In genomic region chr7:75010036-75010435, GRCh38 we compare ENCODE assay signal across 23 cellular contexts. TPM values are rescaled to one million over a fixed set of nuclear protein-coding genes. Genes with fewer than 3 reads are reported as not detected.
A peak's percentile ranks its signal among the peaks of the same experiment; 100 is the strongest.
DNase-seq lines count a peak whose midpoint lies in the region; ATAC-seq, FAIRE-seq and TF ChIP-seq lines count a peak whose summit lies in the region.
"Had no signal": no experiment of that assay in that cellular context is flagged by ENCODE, and none has a peak within 500 bp of the region (broad histone marks: within the 10 kb centered on the region; RNA-seq: fewer than 3 reads in every experiment).

No MANE protein-coding gene starts in this region.

- H3K27ac ChIP-seq in A549, result no peak overlapping the region
- H3K27ac ChIP-seq in endodermal cell (ENCODE audit: low read depth, low read length), result no peak overlapping the region
- no peak overlapping the region for H3K27ac ChIP-seq in hepatocyte
- H3K27ac ChIP-seq: BLaER1 treated with 17β-estradiol and CSF1 and Interleukin-3, amounts not matched to agents 10 nM and 100 nM; GM23248 had no signal

- H2AFZ ChIP-seq in hepatocyte, result no peak overlapping the region
- H2AFZ ChIP-seq: GM23248 had no signal

- DNase-seq in A549 (ENCODE audit: low read depth in 1 of 2, low spot score in 1 of 2) (no peak), KBM-7 (peak; percentile 67), NOMO-1 treated with dmso at 0.1 percent for 144 hours (lab: John Stamatoyannopoulos, UW; ENCODE audit: unreplicated experiment) (peak; percentile 39), endodermal cell (no peak), HuH-7 (ENCODE audit: low spot score) (no peak), hepatocyte (ENCODE audit: low spot score) (no peak), kidney glomerular epithelial cell (lab: John Stamatoyannopoulos, UW) (no peak), urothelium cell line (ENCODE audit: low spot score) (no peak)
- DNase-seq: 8988T, DND-41, GM23248, NCI-H1048, NCI-H1436 treated with DMSO at 0.1 percent for 48 hours, NCI-H2081 treated with DMSO at 0.1 percent for 48 hours, NCI-H510A treated with DMSO at 0.1 percent for 48 hours, NCI-H82, SHP77 had no signal

- no peak for TF ChIP-seq POLR2A in A549 (IDR thresholded peaks at IDR 0.05; ENCODE audit: low read length)

- H3K9me3 Mint-ChIP-seq in endodermal cell, result no peaks in the 10 kb centered on the region

- no peaks in the 10 kb centered on the region for H3K27me3 Mint-ChIP-seq in endodermal cell (ENCODE audit: insufficient read depth)

- no peak for ATAC-seq in A549
- ATAC-seq: GM12878, HepG2, SK-N-SH treated with all-trans-retinoic acid at 6 μM for 48 hours had no signal

- H4K20me1 ChIP-seq in hepatocyte (ENCODE audit: insufficient read depth, poor library complexity, severe bottlenecking), result no peaks in the 10 kb centered on the region

- in situ Hi-C loops in KBM-7 (cut with MboI; ENCODE audit: low pct_unique_long_range_greater_than_20kb, low sequenced_read_pairs), result no loop called here

- H3K4me3 ChIP-seq in A549, result no peak overlapping the region
- no peak overlapping the region for H3K4me3 ChIP-seq in endodermal cell (ENCODE audit: low read length)
- no peak overlapping the region for H3K4me3 ChIP-seq in hepatocyte
- H3K4me3 ChIP-seq: BLaER1 treated with 17β-estradiol and CSF1 and Interleukin-3, amounts not matched to agents 10 nM and 100 nM; GM12878; GM23248 had no signal

- no peak for TF ChIP-seq EP300 in A549 (IDR thresholded peaks at IDR 0.05)

- POLR2A ChIA-PET in A549 (lab: Yijun Ruan, JAX), result no interaction called here

- no peak overlapping the region for H3K9ac ChIP-seq in endodermal cell (ENCODE audit: extremely low read depth, low read length, poor library complexity, severe bottlenecking)
- H3K9ac ChIP-seq: BLaER1 treated with 17β-estradiol and CSF1 and Interleukin-3, amounts not matched to agents 10 nM and 100 nM; GM23248 had no signal

- H3K4me1 Mint-ChIP-seq in endodermal cell, result peaks cover 12% of the 10 kb centered on the region

- H3K4me3 Mint-ChIP-seq in endodermal cell, result no peak overlapping the region

- no peak for FAIRE-seq in A549 (lab: Jason Lieb, UNC)
- no peak for FAIRE-seq in urothelium cell line (lab: Jason Lieb, UNC)
- FAIRE-seq: G401.6, GM12878, HepG2, RCC 7860 had no signal

- TF ChIP-seq CTCF in A549 (IDR thresholded peaks at IDR 0.05), result no peak
- TF ChIP-seq CTCF in endodermal cell (conservative IDR thresholded peaks at IDR 0.05), result no peak
- no peak for TF ChIP-seq CTCF in hepatocyte (IDR thresholded peaks at IDR 0.05; ENCODE audit: poor library complexity)

- no peaks in the 10 kb centered on the region for H3K9me2 ChIP-seq in hepatocyte (replicated peaks; ENCODE audit: insufficient read depth)

- H3K36me3 Mint-ChIP-seq in endodermal cell (ENCODE audit: low read depth), result peaks cover 58% of the 10 kb centered on the region

- no peaks in the 10 kb centered on the region for H3K27me3 ChIP-seq in endodermal cell (ENCODE audit: control insufficient read depth, insufficient read depth, low read length, poor library complexity, severe bottlenecking)
- H3K27me3 ChIP-seq in hepatocyte, result no peaks in the 10 kb centered on the region
- H3K27me3 ChIP-seq: BLaER1 treated with 17β-estradiol and CSF1 and Interleukin-3, amounts not matched to agents 10 nM and 100 nM had no signal

- peak overlapping the region; percentile 88 for H3K27ac Mint-ChIP-seq in endodermal cell

- CTCF ChIA-PET in A549 (lab: Yijun Ruan, JAX), result no interaction called here

- H3K79me2 ChIP-seq in hepatocyte, result peaks cover 5% of the 10 kb centered on the region

- H3K9me3 ChIP-seq in A549 (no peaks in the 10 kb centered on the region), endodermal cell (ENCODE audit: control insufficient read depth, low read length) (no peaks in the 10 kb centered on the region), hepatocyte (ENCODE audit: low read depth) (no peaks in the 10 kb centered on the region)

- H3K4me2 ChIP-seq in A549 (no peak overlapping the region), hepatocyte (no peak overlapping the region)

- 97% methylated on average over 2 of the region's 2 CpGs for WGBS in A549 (ENCODE audit: missing lambda C conversion rate)
- 91 to 100% methylated on average over 1 to 2 of the region's 2 CpGs for WGBS in endodermal cell (ENCODE audit: insufficient coverage in 1 of 2, insufficient read length in 1 of 2), 2 experiments
- 94% methylated on average over 2 of the region's 2 CpGs for WGBS in hepatocyte (ENCODE audit: low lambda C conversion rate, missing lambda C conversion rate)

- H3K36me3 ChIP-seq in endodermal cell (ENCODE audit: control insufficient read depth, insufficient read depth, low read length) (peaks cover 49% of the 10 kb centered on the region), hepatocyte (replicated peaks; ENCODE audit: insufficient read depth, low read depth) (no peaks in the 10 kb centered on the region)

- H3K4me1 ChIP-seq in A549 (no peaks in the 10 kb centered on the region), endodermal cell (ENCODE audit: control insufficient read depth, insufficient read depth, low read length) (peaks cover 4% of the 10 kb centered on the region), hepatocyte (ENCODE audit: insufficient read depth) (no peaks in the 10 kb centered on the region)

- no peak for TF ChIP-seq RAD21 in A549 (conservative IDR thresholded peaks at IDR 0.05 in 1 of 2, IDR thresholded peaks at IDR 0.05 in 1 of 2)

TF ChIP-seq in A549, 52 proteins besides CTCF, POLR2A, EP300 and RAD21:
- TF ChIP-seq E2F6 (IDR thresholded peaks at IDR 0.05; ENCODE audit: borderline replicate concordance, low read depth) (no peak), ZFP36 (IDR thresholded peaks at IDR 0.05; ENCODE audit: borderline replicate concordance, partially characterized antibody) (peak; percentile 88)

RNA-seq across cellular contexts. Expression of gene CASTOR2, which starts 45.5 kb away (rescaled TPM):
- polyA plus RNA-seq in A549 (2011; rRNA removed) (6.0 and 11.8 TPM in 2 replicates), A549 (2017; fragmentation: RNase III; extraction: RNeasy Plus Mini Kit Qiagen cat#74134 plus additional on column Dnase treatment) (4.6 to 5.2 TPM (median 4.8 TPM) in 3 replicates), hepatocyte (10.0 and 11.5 TPM in 2 replicates)
- 9.8 and 19.0 TPM in 2 replicates for polyA plus RNA-seq in A549 (2012; cell fraction: cytosol; rRNA removed)
- 11.2 and 14.7 TPM in 2 replicates for polyA plus RNA-seq in A549 (2012; cell fraction: nucleus; rRNA removed)
- 67.9 and 89.4 TPM in 2 replicates for polyA minus RNA-seq in A549 (2011; rRNA and poly(A)+ RNA removed)
- total RNA-seq in endodermal cell (100 to 1,000 TPM in 1 of 2 donors, 10 to 100 TPM in 1; 96.5 to 116 TPM), hepatocyte (19.5 and 19.9 TPM in 2 replicates)
- polyA plus RNA-seq in endodermal cell (2013, experiment 1 of 2), result 24.2 TPM
- 26.7 TPM for polyA plus RNA-seq in endodermal cell (2013, experiment 2 of 2)

Comparison
In these comparisons a context has a peak if more than half of its experiments do, and no peak if none do; other contexts are left out.
1. DNase-seq: peak in KBM-7 (single experiment) and NOMO-1 treated with dmso at 0.1 percent for 144 hours (single experiment); none in A549 (0 of 2), endodermal cell (single experiment), HuH-7 (single experiment), hepatocyte (single experiment), kidney glomerular epithelial cell (single experiment) and urothelium cell line (single experiment).